In the genomic region with DNA sequence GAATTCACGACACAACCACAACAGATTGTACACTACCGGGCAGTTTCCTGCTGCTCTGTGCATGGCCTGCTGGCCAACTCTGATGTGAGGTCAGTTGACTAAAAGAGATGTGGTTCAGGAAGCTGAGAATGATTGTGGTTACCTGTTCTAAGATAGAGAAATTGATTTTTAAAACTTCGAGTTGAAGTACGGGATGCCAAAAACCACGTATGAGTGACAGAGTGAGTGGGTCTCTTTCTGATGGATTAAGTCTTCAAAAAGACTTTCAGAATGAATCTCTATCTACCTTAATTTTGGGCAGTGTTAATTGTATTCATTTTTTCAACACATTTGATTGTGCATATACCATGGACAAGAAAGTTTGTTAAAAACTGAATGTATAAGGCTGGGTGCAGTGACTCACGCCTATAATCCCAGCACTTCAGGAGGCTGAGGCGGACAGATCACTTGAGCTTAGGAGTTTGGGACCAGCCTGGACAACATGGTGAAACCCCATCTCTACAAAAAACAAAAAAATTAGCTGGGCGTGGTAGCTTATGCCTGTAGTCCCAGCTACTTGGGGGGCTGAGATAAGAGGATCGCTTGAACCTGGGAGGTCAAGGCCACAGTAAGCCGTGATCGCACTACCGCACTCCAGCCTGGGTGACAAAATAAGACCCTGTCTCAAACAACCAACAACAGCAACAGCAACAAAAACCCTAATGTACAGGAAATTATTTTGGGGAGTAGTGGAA, we compare ENCODE assay signal across 10 cellular contexts.
DNase-seq lines count a peak whose midpoint lies in the region; ATAC-seq and TF ChIP-seq lines count a peak whose summit lies in the region.
"Had no signal": no experiment of that assay in that cellular context is flagged by ENCODE, and none has a peak within 500 bp of the region (broad histone marks: within the 10 kb centered on the region; RNA-seq: fewer than 3 reads in every experiment).

No MANE protein-coding gene starts in this region.

- no peak overlapping the region for H3K4me3 ChIP-seq in Caco-2 (ENCODE audit: low read depth, low read length)
- H3K4me3 ChIP-seq: left lung had no signal

- no peaks in the 10 kb centered on the region for H3K9me3 Mint-ChIP-seq in Caco-2 (ENCODE audit: unreplicated experiment)

- H3K4me3 Mint-ChIP-seq in Caco-2 (ENCODE audit: unreplicated experiment), result no peak overlapping the region

- no peak for TF ChIP-seq CTCF in Caco-2 (IDR thresholded peaks at IDR 0.05; ENCODE audit: insufficient read depth in 1 of 2, low read depth in 1 of 2, low read length in 1 of 2, severe bottlenecking in 1 of 2, unreplicated experiment in 1 of 2)

- H3K4me1 Mint-ChIP-seq in Caco-2 (ENCODE audit: low read depth, unreplicated experiment), result peaks cover 21% of the 10 kb centered on the region

- H3K27me3 ChIP-seq in Caco-2 (replicated peaks; ENCODE audit: control insufficient read depth, insufficient read depth, low read length), result no peaks in the 10 kb centered on the region
- H3K27me3 ChIP-seq: left lung had no signal

- peaks cover 62% of the 10 kb centered on the region for H3K4me1 ChIP-seq in Caco-2
- H3K4me1 ChIP-seq: left lung had no signal

- H3K36me3 ChIP-seq in Caco-2 (ENCODE audit: control insufficient read depth, insufficient read depth, low read length), result no peaks in the 10 kb centered on the region
- H3K36me3 ChIP-seq: left lung had no signal

- CTCF ChIA-PET in Caco-2 (lab: Charles Lee), result no interaction called here

- H3K27me3 Mint-ChIP-seq in Caco-2 (ENCODE audit: insufficient read depth, unreplicated experiment), result no peaks in the 10 kb centered on the region

- H3K9me3 ChIP-seq in Caco-2, result no peaks in the 10 kb centered on the region
- H3K9me3 ChIP-seq: left lung had no signal

- H3K27ac Mint-ChIP-seq in Caco-2 (ENCODE audit: unreplicated experiment), result peak overlapping the region; percentile 59

- no TSS peak for BruUV-seq in Caco-2 (replicated peaks; lab: Mats Ljungman, UMichigan)

- ATAC-seq in GM19395 (IDR thresholded peaks at IDR 0.05; ENCODE audit: unreplicated experiment) (peak; percentile 73), HG03442 (IDR thresholded peaks at IDR 0.05; ENCODE audit: unreplicated experiment) (peak; percentile 87), HG02610 (IDR thresholded peaks at IDR 0.05; ENCODE audit: unreplicated experiment) (no peak), left cardiac atrium (no peak)
- ATAC-seq: left lung had no signal

- intact Hi-C loops in Caco-2 (cut with micrococcal nuclease; ENCODE audit: unreplicated experiment), result no loop called here
- intact Hi-C loops in left cardiac atrium (cut with DNase I), result no loop called here

- no peaks in the 10 kb centered on the region for H3K36me3 Mint-ChIP-seq in Caco-2 (ENCODE audit: insufficient read depth, unreplicated experiment)

- no peak for DNase-seq in Caco-2
- peak; percentile 60 for DNase-seq in amniotic epithelial cell (ENCODE audit: low read depth)
- DNase-seq in KG1 (lab: John Stamatoyannopoulos, UW), result no peak
- DNase-seq in occipital lobe (lab: John Stamatoyannopoulos, UW), result no peak
- DNase-seq in left cardiac atrium, result no peak
- DNase-seq: cerebellar nuclear complex, left lung had no signal

- POLR2A ChIA-PET in Caco-2 (lab: Charles Lee), result no interaction called here

Comparison
In these comparisons a context has a peak if more than half of its experiments do, and no peak if none do; other contexts are left out.
1. ATAC-seq: peak in GM19395 (single experiment) and HG03442 (single experiment); none in HG02610 (single experiment) and left cardiac atrium (0 of 2).